Comparison of ENCODE assay signal across 13 cellular contexts in the genomic region with DNA sequence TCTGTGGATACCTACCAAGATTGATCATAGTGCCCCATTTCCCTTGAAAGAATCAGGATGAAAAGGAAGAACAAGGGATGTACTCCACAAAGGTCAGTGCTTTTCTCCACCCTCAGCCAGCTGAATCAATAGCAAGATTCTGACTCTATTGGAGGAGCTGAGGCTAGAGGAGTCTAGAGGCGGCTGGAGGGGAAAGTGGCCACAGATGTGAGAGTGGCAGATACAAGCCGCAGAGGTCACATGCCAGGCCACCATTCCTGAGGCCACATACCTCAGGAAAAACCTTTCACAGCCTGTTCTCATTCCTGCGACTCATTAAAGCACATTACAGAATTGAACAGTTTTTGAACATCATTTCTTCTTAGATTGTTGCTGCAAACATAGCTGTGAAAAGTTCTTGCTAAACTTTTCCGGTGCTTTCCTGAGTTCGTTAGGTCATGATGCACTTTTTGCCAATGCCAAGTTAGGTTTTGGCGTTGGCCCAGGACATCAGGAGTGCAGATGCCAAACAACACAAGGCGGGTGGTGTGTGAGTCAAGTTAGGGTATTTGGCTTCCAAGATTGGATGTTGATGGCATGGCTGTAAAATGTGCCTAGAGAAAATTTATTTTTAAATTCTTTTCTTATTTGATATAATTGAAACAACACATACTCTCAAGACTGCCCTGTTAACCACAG.
A peak's percentile ranks its signal among the peaks of the same experiment; 100 is the strongest.
DNase-seq lines count a peak whose midpoint lies in the region; ATAC-seq and TF ChIP-seq lines count a peak whose summit lies in the region.
"Had no signal": no experiment of that assay in that cellular context is flagged by ENCODE, and none has a peak within 500 bp of the region (broad histone marks: within the 10 kb centered on the region; RNA-seq: fewer than 3 reads in every experiment).

No MANE protein-coding gene starts in this region.

- DNase-seq in A172 (ENCODE audit: low spot score) (peak; percentile 84), NCI-H446 (lab: John Stamatoyannopoulos, UW) (peak; percentile 21 to 73), dermis blood vessel endothelial cell (peak; percentile 88), lung (ENCODE audit: low spot score) (no peak), NCI-H748 treated with DMSO at 0.1 percent for 48 hours (lab: John Stamatoyannopoulos, UW) (no peak), natural killer cell (no peak)
- DNase-seq: activated CD4-positive, CD25-positive, alpha-beta regulatory T cell; NCI-H146 had no signal

- H3K4me1 ChIP-seq in lung (ENCODE audit: control insufficient read depth in 2 of 2, insufficient read depth in 2 of 2, low read length in 2 of 2): no peaks in the 10 kb centered on the region
- H3K4me1 ChIP-seq: parathyroid adenoma had no signal

- peaks cover 3 to 7% of the 10 kb centered on the region in 2 donors for H3K9me3 ChIP-seq in lung (ENCODE audit: control insufficient read depth in 2 of 2, insufficient read depth in 1 of 2, low read length in 1 of 2)

- peaks cover 4 to 7% of the 10 kb centered on the region in 2 donors for H3K9me3 Mint-ChIP-seq in natural killer cell

- H3K27me3 ChIP-seq in lung (ENCODE audit: control insufficient read depth, insufficient read depth): no peaks in the 10 kb centered on the region

- WGBS in lung, 2 donors: 67 to 82% methylated on average over 7 of the region's 7 CpGs

- no peak overlapping the region for H3K27ac Mint-ChIP-seq in natural killer cell
- H3K27ac Mint-ChIP-seq: activated T-helper 2 cell treated with anti-CD3 and anti-CD28 coated beads, Interferon-gamma antibody, Interleukin-2, Interleukin-4, amounts not matched to agents 10 μg/mL and 5 μg/mL and 100 μg/mL, durations not matched to agents 14 hours and 24 hours and 36 hours; dendritic cell treated with granulocyte-macrophage colony-stimulating factor and Interleukin-4, amounts not matched to agents 40 ng/mL and 50 ng/mL, for 4 days had no signal

- peaks cover 6% of the 10 kb centered on the region for H3K36me3 Mint-ChIP-seq in natural killer cell

- ATAC-seq in lung (ENCODE audit: insufficient read depth, low FRiP score) (peak; percentile 34), natural killer cell (no peak), GM18873 (IDR thresholded peaks at IDR 0.05; ENCODE audit: low FRiP score, unreplicated experiment) (no peak), HG03521 (IDR thresholded peaks at IDR 0.05; ENCODE audit: unreplicated experiment) (no peak)

- no peaks in the 10 kb centered on the region for H3K4me1 Mint-ChIP-seq in natural killer cell

- no peak overlapping the region for H3K4me3 Mint-ChIP-seq in natural killer cell
- H3K4me3 Mint-ChIP-seq: dendritic cell treated with granulocyte-macrophage colony-stimulating factor and Interleukin-4, amounts not matched to agents 40 ng/mL and 50 ng/mL, for 4 days had no signal

- intact Hi-C loops in natural killer cell (cut with micrococcal nuclease): no loop called here

- no peaks in the 10 kb centered on the region for H3K36me3 ChIP-seq in lung (ENCODE audit: control insufficient read depth in 2 of 2, insufficient read depth in 2 of 2, low read length in 2 of 2)

- H3K4me3 ChIP-seq in lung: no peak overlapping the region

- TF ChIP-seq CTCF in lung (IDR thresholded peaks at IDR 0.05; ENCODE audit: control extremely low read depth, extremely low read depth): no peak
- no peak for TF ChIP-seq CTCF in natural killer cell (IDR thresholded peaks at IDR 0.05)

- peaks cover 2 to 3% of the 10 kb centered on the region in 2 donors for H3K27me3 Mint-ChIP-seq in natural killer cell (ENCODE audit: low read depth in 2 of 2)
- H3K27me3 Mint-ChIP-seq: dendritic cell treated with granulocyte-macrophage colony-stimulating factor and Interleukin-4, amounts not matched to agents 40 ng/mL and 50 ng/mL, for 4 days had no signal

- no peak overlapping the region for H3K27ac ChIP-seq in lung (ENCODE audit: low read depth in 1 of 2, low read length in 1 of 2)
- H3K27ac ChIP-seq: parathyroid adenoma had no signal

Comparison
In these comparisons a context has a peak if more than half of its experiments do, and no peak if none do; other contexts are left out.
1. DNase-seq: peak in A172 (single experiment), NCI-H446 (2 of 2) and dermis blood vessel endothelial cell (single experiment); none in lung (single experiment), NCI-H748 treated with DMSO at 0.1 percent for 48 hours (single experiment) and natural killer cell (single experiment).